Comparison of ENCODE assay signal across 19 cellular contexts in genomic region chr20:39576786-39577185, GRCh38.
A peak's percentile ranks its signal among the peaks of the same experiment; 100 is the strongest.
DNase-seq lines count a peak whose midpoint lies in the region; ATAC-seq and TF ChIP-seq lines count a peak whose summit lies in the region.
"Had no signal": no experiment of that assay in that cellular context is flagged by ENCODE, and none has a peak within 500 bp of the region (broad histone marks: within the 10 kb centered on the region; RNA-seq: fewer than 3 reads in every experiment).

No MANE protein-coding gene starts in this region.

- no peak overlapping the region for H2AFZ ChIP-seq in smooth muscle cell (ENCODE audit: low read depth)

- 32% methylated on average over 5 of the region's 5 CpGs for WGBS in smooth muscle cell (ENCODE audit: low lambda C conversion rate)

- no peak overlapping the region for H3K9ac ChIP-seq in smooth muscle cell (ENCODE audit: low read depth)

- H3K4me3 ChIP-seq in A673 (ENCODE audit: low read depth, low read length, poor library complexity, severe bottlenecking): no peak overlapping the region
- no peak overlapping the region for H3K4me3 ChIP-seq in brain microvascular endothelial cell (ENCODE audit: low read depth, low read length)
- no peak overlapping the region for H3K4me3 ChIP-seq in smooth muscle cell
- H3K4me3 ChIP-seq in CD8-positive, alpha-beta memory T cell (ENCODE audit: low read length): no peak overlapping the region

- H3K79me2 ChIP-seq in smooth muscle cell (ENCODE audit: low read depth): no peaks in the 10 kb centered on the region

- intact Hi-C loops in A673 (cut with micrococcal nuclease; ENCODE audit: unreplicated experiment): no loop called here

- in situ Hi-C loops in brain microvascular endothelial cell (cut with HindIII; ENCODE audit: low pct_ligation_motif_present, low sequenced_read_pairs): no loop called here

- TF ChIP-seq CTCF in A673 (conservative IDR thresholded peaks at IDR 0.05; ENCODE audit: low read depth, low read length): no peak
- no peak for TF ChIP-seq CTCF in brain microvascular endothelial cell (IDR thresholded peaks at IDR 0.05; ENCODE audit: low read depth, low read length, missing control alignments)
- TF ChIP-seq CTCF in smooth muscle cell (IDR thresholded peaks at IDR 0.05; ENCODE audit: borderline replicate concordance, insufficient read depth, poor library complexity, severe bottlenecking): no peak

- H3K27ac Mint-ChIP-seq in CD8-positive, alpha-beta memory T cell: no peak overlapping the region
- H3K27ac Mint-ChIP-seq: CD4-positive, CD25-positive, alpha-beta regulatory T cell; HFFc6 had no signal

- H3K27me3 ChIP-seq in A673 (replicated peaks; ENCODE audit: insufficient read depth, low read depth, low read length, poor library complexity): peaks cover 82% of the 10 kb centered on the region
- no peaks in the 10 kb centered on the region for H3K27me3 ChIP-seq in brain microvascular endothelial cell (replicated peaks)
- H3K27me3 ChIP-seq in smooth muscle cell (ENCODE audit: low read depth): no peaks in the 10 kb centered on the region
- H3K27me3 ChIP-seq in CD8-positive, alpha-beta memory T cell (ENCODE audit: insufficient read depth, low read length, poor library complexity, severe bottlenecking): no peaks in the 10 kb centered on the region
- H3K27me3 ChIP-seq: BE2C had no signal

- no peak overlapping the region for H3K4me3 Mint-ChIP-seq in CD8-positive, alpha-beta memory T cell
- H3K4me3 Mint-ChIP-seq: CD4-positive, CD25-positive, alpha-beta regulatory T cell; HFFc6 had no signal

- no peaks in the 10 kb centered on the region for H3K36me3 Mint-ChIP-seq in CD8-positive, alpha-beta memory T cell
- H3K36me3 Mint-ChIP-seq: CD4-positive, CD25-positive, alpha-beta regulatory T cell had no signal

- H3K9me3 ChIP-seq in A673 (ENCODE audit: low read depth, low read length, poor library complexity, severe bottlenecking): no peaks in the 10 kb centered on the region
- no peaks in the 10 kb centered on the region for H3K9me3 ChIP-seq in smooth muscle cell (replicated peaks; ENCODE audit: low read depth)
- H3K9me3 ChIP-seq in CD8-positive, alpha-beta memory T cell (ENCODE audit: low read length): no peaks in the 10 kb centered on the region
- H3K9me3 ChIP-seq: BE2C, Caco-2 had no signal

- H3K36me3 ChIP-seq in A673 (ENCODE audit: insufficient read depth, low read length, poor library complexity, severe bottlenecking): no peaks in the 10 kb centered on the region
- no peaks in the 10 kb centered on the region for H3K36me3 ChIP-seq in brain microvascular endothelial cell (replicated peaks)
- no peaks in the 10 kb centered on the region for H3K36me3 ChIP-seq in smooth muscle cell (ENCODE audit: low read depth)
- H3K36me3 ChIP-seq in CD8-positive, alpha-beta memory T cell (ENCODE audit: insufficient read depth, low read length): no peaks in the 10 kb centered on the region
- H3K36me3 ChIP-seq: BE2C had no signal

- H4K20me1 ChIP-seq in smooth muscle cell (ENCODE audit: low read depth): no peaks in the 10 kb centered on the region

- peaks cover 0 to 2% of the 10 kb centered on the region in 2 donors for H3K27me3 Mint-ChIP-seq in CD8-positive, alpha-beta memory T cell
- H3K27me3 Mint-ChIP-seq: CD4-positive, CD25-positive, alpha-beta regulatory T cell had no signal

- peak; percentile 71 for DNase-seq in A673 (ENCODE audit: low spot score)
- peak; percentile 32 for DNase-seq in RKO (ENCODE audit: low spot score)
- DNase-seq in brain microvascular endothelial cell: peak; percentile 43
- DNase-seq in smooth muscle cell (lab: John Stamatoyannopoulos, UW; ENCODE audit: unreplicated experiment): no peak
- DNase-seq in CD8-positive, alpha-beta memory T cell: no peak
- no peak for DNase-seq in ecto neural progenitor cell (ENCODE audit: low spot score)
- DNase-seq: 8988T; ACHN; BE2C; C1 segment of cervical spinal cord; Caco-2; CD4-positive, CD25-positive, alpha-beta regulatory T cell; GF-D8; GOT3; H7; HFFc6 had no signal

- no peaks in the 10 kb centered on the region for H3K4me1 Mint-ChIP-seq in CD8-positive, alpha-beta memory T cell
- H3K4me1 Mint-ChIP-seq: CD4-positive, CD25-positive, alpha-beta regulatory T cell had no signal

- peak overlapping the region; percentile 53 for H3K4me2 ChIP-seq in smooth muscle cell

- H3K4me1 ChIP-seq in A673 (ENCODE audit: insufficient read depth, low read length, poor library complexity, severe bottlenecking): peaks cover 9% of the 10 kb centered on the region
- H3K4me1 ChIP-seq in smooth muscle cell (ENCODE audit: low read depth): no peaks in the 10 kb centered on the region
- H3K4me1 ChIP-seq in CD8-positive, alpha-beta memory T cell (ENCODE audit: insufficient read depth, low read length): no peaks in the 10 kb centered on the region
- H3K4me1 ChIP-seq: BE2C, Caco-2 had no signal

- H3F3A ChIP-seq in smooth muscle cell (ENCODE audit: low read depth): no peaks in the 10 kb centered on the region

- CTCF ChIA-PET in A673 (lab: Charles Lee): no interaction called here
- CTCF ChIA-PET in CD8-positive, alpha-beta memory T cell (lab: Charles Lee): no interaction called here

- H3K27ac ChIP-seq in A673 (ENCODE audit: low read depth, low read length, poor library complexity, severe bottlenecking) (no peak overlapping the region), brain microvascular endothelial cell (no peak overlapping the region), smooth muscle cell (ENCODE audit: low read depth) (peak overlapping the region; percentile 58)
- no peak overlapping the region for H3K27ac ChIP-seq in CD8-positive, alpha-beta memory T cell (ENCODE audit: low read depth, low read length)

- POLR2A ChIA-PET in A673 (lab: Charles Lee; ENCODE audit: low non-redundant PET): interaction anchor here (0.6 kb wide), 1 partner anchor 150 kb away, joined by 4 read pairs; no protein-coding TSS in a partner anchor
- POLR2A ChIA-PET in CD8-positive, alpha-beta memory T cell (lab: Charles Lee): no interaction called here

- no peak for ATAC-seq in HG03565 (IDR thresholded peaks at IDR 0.05; ENCODE audit: unreplicated experiment)
- ATAC-seq: HCT116, HepG2 had no signal

- H3K9me3 Mint-ChIP-seq in CD8-positive, alpha-beta memory T cell: peaks cover 0 to 7% (median 3%) of the 10 kb centered on the region in 5 donors

- no TSS peak for BruUV-seq in A673 (replicated peaks; lab: Mats Ljungman, UMichigan)

Comparison
In these comparisons a context has a peak if more than half of its experiments do, and no peak if none do; other contexts are left out.
1. DNase-seq: peak in A673 (single experiment), RKO (single experiment) and brain microvascular endothelial cell (single experiment); none in smooth muscle cell (single experiment), CD8-positive, alpha-beta memory T cell (0 of 5) and ecto neural progenitor cell (single experiment).